16 cellular contexts compared by ENCODE assay signal in genomic region chr6:79634491-79634890, GRCh38.
"Had no signal": no experiment of that assay in that cellular context is flagged by ENCODE, and none has a peak within 500 bp of the region (broad histone marks: within the 10 kb centered on the region; RNA-seq: fewer than 3 reads in every experiment).

No MANE protein-coding gene starts in this region.

- H3K27ac Mint-ChIP-seq: activated CD4-positive, alpha-beta memory T cell treated with anti-CD3 and anti-CD28 coated beads for 36 hours; activated naive CD4-positive, alpha-beta T cell treated with anti-CD3 and anti-CD28 coated beads, Interleukin-2, amount 10 ng/mL, durations not matched to agents 7 days and 5 days; activated T-cell treated with anti-CD3 and anti-CD28 coated beads, Interleukin-2, amount 50 U/mL, for 24 hours; mesothelial cell of epicardium; stimulated activated naive CD8-positive, alpha-beta T cell treated with anti-CD3 and anti-CD28 coated beads, Interleukin-15, Interleukin-2, amounts not matched to agents 100 ng/mL and 50 ng/mL, for 24 hours had no signal

- DNase-seq: activated CD4-positive, alpha-beta memory T cell treated with anti-CD3 and anti-CD28 coated beads for 36 hours; activated naive CD4-positive, alpha-beta T cell treated with anti-CD3 and anti-CD28 coated beads, Interleukin-2, amount 10 ng/mL, durations not matched to agents 7 days and 5 days; activated T-cell treated with anti-CD3 and anti-CD28 coated beads, Interleukin-2, amount 50 U/mL, for 24 hours; cortex of kidney; effector memory CD4-positive, alpha-beta T cell; foreskin melanocyte; heart left ventricle; left cardiac atrium; lower lobe of right lung; psoas muscle; sigmoid colon; spleen; WERI-Rb-1 had no signal

- H3K27me3 ChIP-seq: sigmoid colon had no signal

- H3K9me3 Mint-ChIP-seq: activated CD4-positive, alpha-beta memory T cell treated with anti-CD3 and anti-CD28 coated beads for 36 hours; activated naive CD4-positive, alpha-beta T cell treated with anti-CD3 and anti-CD28 coated beads, Interleukin-2, amount 10 ng/mL, durations not matched to agents 7 days and 5 days; activated T-cell treated with anti-CD3 and anti-CD28 coated beads, Interleukin-2, amount 50 U/mL, for 24 hours; mesothelial cell of epicardium; neural crest cell; stimulated activated naive CD8-positive, alpha-beta T cell treated with anti-CD3 and anti-CD28 coated beads, Interleukin-15, Interleukin-2, amounts not matched to agents 100 ng/mL and 50 ng/mL, for 24 hours had no signal

- H3K4me1 ChIP-seq: psoas muscle had no signal

- H3K4me3 ChIP-seq: heart left ventricle, lower lobe of right lung, psoas muscle, sigmoid colon, spleen had no signal

- ATAC-seq: heart left ventricle, left cardiac atrium, lower lobe of right lung, psoas muscle had no signal

- H3K9me3 ChIP-seq: heart left ventricle, lower lobe of right lung, psoas muscle, sigmoid colon, spleen had no signal

- H3K36me3 Mint-ChIP-seq: activated CD4-positive, alpha-beta memory T cell treated with anti-CD3 and anti-CD28 coated beads for 36 hours; activated naive CD4-positive, alpha-beta T cell treated with anti-CD3 and anti-CD28 coated beads, Interleukin-2, amount 10 ng/mL, durations not matched to agents 7 days and 5 days; mesothelial cell of epicardium had no signal

- H3K4me3 Mint-ChIP-seq: activated CD4-positive, alpha-beta memory T cell treated with anti-CD3 and anti-CD28 coated beads for 36 hours; activated naive CD4-positive, alpha-beta T cell treated with anti-CD3 and anti-CD28 coated beads, Interleukin-2, amount 10 ng/mL, durations not matched to agents 7 days and 5 days; activated T-cell treated with anti-CD3 and anti-CD28 coated beads, Interleukin-2, amount 50 U/mL, for 24 hours; mesothelial cell of epicardium; stimulated activated naive CD8-positive, alpha-beta T cell treated with anti-CD3 and anti-CD28 coated beads, Interleukin-15, Interleukin-2, amounts not matched to agents 100 ng/mL and 50 ng/mL, for 24 hours had no signal

- H3K36me3 ChIP-seq: heart left ventricle, lower lobe of right lung, sigmoid colon, spleen, WERI-Rb-1 had no signal

- H3K27ac ChIP-seq: lower lobe of right lung, psoas muscle, sigmoid colon, spleen, WERI-Rb-1 had no signal
